30 cellular contexts compared by ENCODE assay signal in the genomic region with DNA sequence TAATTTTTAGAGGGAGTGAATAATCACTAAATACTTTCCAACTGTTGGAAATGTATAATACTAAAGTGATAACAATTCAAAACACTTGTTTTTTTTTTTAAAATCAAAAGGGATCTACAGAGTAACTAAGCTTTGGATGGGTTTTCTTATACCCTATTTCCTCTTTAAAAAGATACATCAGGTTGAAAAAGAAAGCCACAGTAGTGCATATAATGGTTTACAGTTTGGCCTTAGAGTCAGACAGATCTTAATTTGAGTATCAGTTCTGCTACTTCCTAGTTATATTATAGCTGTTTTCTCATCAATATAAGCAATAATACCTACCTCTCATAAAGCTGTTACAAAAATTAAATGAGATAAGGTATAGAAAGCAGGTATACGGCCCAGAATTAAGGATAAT. TPM values are rescaled to one million over a fixed set of nuclear protein-coding genes. Genes with fewer than 3 reads are reported as not detected.
DNase-seq lines count a peak whose midpoint lies in the region; ATAC-seq, FAIRE-seq and TF ChIP-seq lines count a peak whose summit lies in the region.
"Had no signal": no experiment of that assay in that cellular context is flagged by ENCODE, and none has a peak within 500 bp of the region (broad histone marks: within the 10 kb centered on the region; RNA-seq: fewer than 3 reads in every experiment).

No MANE protein-coding gene starts in this region.

- no peak for TF ChIP-seq RAD21 in GM12878 (IDR thresholded peaks at IDR 0.05; ENCODE audit: insufficient read depth, low read depth, low read length)

- CTCF ChIA-PET in GM12878 (lab: Yijun Ruan, JAX), result interaction anchor here (1.4 kb wide), 1 partner anchor 10 kb away, joined by 4 read pairs; no protein-coding TSS in a partner anchor
- CTCF ChIA-PET in activated CD8-positive, alpha-beta T cell treated with anti-CD3 and anti-CD28 coated beads for 36 hours (lab: Charles Lee), result interaction anchor here (1.0 kb wide), 1 partner anchor 10 kb away, joined by 4 read pairs; no protein-coding TSS in a partner anchor

- H3K27me3 ChIP-seq in BLaER1 treated with 17β-estradiol and CSF1 and Interleukin-3, amounts not matched to agents 10 nM and 100 nM, result no peaks in the 10 kb centered on the region
- no peaks in the 10 kb centered on the region for H3K27me3 ChIP-seq in GM12878 (replicated peaks in 1 of 2; ENCODE audit: control insufficient read depth in 2 of 2, insufficient read depth in 2 of 2, low read length in 1 of 2)
- H3K27me3 ChIP-seq: colonic mucosa, SJSA1 had no signal

- H3K27ac Mint-ChIP-seq in activated CD8-positive, alpha-beta T cell treated with anti-CD3 and anti-CD28 coated beads for 36 hours, result no peak overlapping the region
- H3K27ac Mint-ChIP-seq: activated T-cell treated with anti-CD3 and anti-CD28 coated beads, Interleukin-2, amount 50 U/mL, for 24 hours; nephron; WTC11 had no signal

- H3K36me3 ChIP-seq in BLaER1 treated with 17β-estradiol and CSF1 and Interleukin-3, amounts not matched to agents 10 nM and 100 nM, result peaks cover 52 to 70% (median 61%) of the 10 kb centered on the region in 11 experiments
- peaks cover 4 to 9% of the 10 kb centered on the region in 2 experiments; a peak in 2 of 4 replicates for H3K36me3 ChIP-seq in GM12878 (ENCODE audit: control insufficient read depth in 2 of 2, insufficient read depth in 2 of 2, low read length in 1 of 2)
- H3K36me3 ChIP-seq: colonic mucosa had no signal

- in situ Hi-C loops in GM12878 (cut with MboI), result no loop called here

- no peak for TF ChIP-seq EP300 in GM12878 (IDR thresholded peaks at IDR 0.05; ENCODE audit: borderline replicate concordance in 1 of 2, control insufficient read depth in 1 of 2, low read depth in 2 of 2, low read length in 2 of 2)

- H3K4me3 Mint-ChIP-seq in activated CD8-positive, alpha-beta T cell treated with anti-CD3 and anti-CD28 coated beads for 36 hours, result no peak overlapping the region
- H3K4me3 Mint-ChIP-seq: activated T-cell treated with anti-CD3 and anti-CD28 coated beads, Interleukin-2, amount 50 U/mL, for 24 hours; CD8-positive, alpha-beta T cell; nephron; WTC11 had no signal

- no peak for TF ChIP-seq CTCF in GM12878 (IDR thresholded peaks at IDR 0.05 in 2 of 3, conservative IDR thresholded peaks at IDR 0.05 in 1 of 3; ENCODE audit: control insufficient read depth in 2 of 3, extremely low read depth in 1 of 3, insufficient read depth in 1 of 3, low read depth in 3 of 3, low read length in 3 of 3)
- no peak for TF ChIP-seq CTCF in activated CD8-positive, alpha-beta T cell treated with anti-CD3 and anti-CD28 coated beads for 36 hours (IDR thresholded peaks at IDR 0.05)

- DNase-seq in GM12878 (ENCODE audit: low read depth, low spot score) (no peak), substantia nigra (lab: John Stamatoyannopoulos, UW) (no peak), UCSD-AML1 (lab: John Stamatoyannopoulos, UW; ENCODE audit: unreplicated experiment) (no peak), amniotic stem cell (lab: John Stamatoyannopoulos, UW) (no peak)
- DNase-seq in activated CD8-positive, alpha-beta T cell treated with anti-CD3 and anti-CD28 coated beads for 36 hours, result no peak
- DNase-seq: activated CD4-positive, alpha-beta T cell treated with anti-CD3 and anti-CD28 coated beads, Interleukin-2, amount 50 U/mL, for 1 hour; activated effector memory CD4-positive, alpha-beta T cell treated with anti-CD3 and anti-CD28 coated beads, Interleukin-2, amount 50 U/mL, for 16 hours; activated T-cell treated with anti-CD3 and anti-CD28 coated beads, Interleukin-2, amount 50 U/mL, for 24 hours; AML-193; CD8-positive, alpha-beta T cell; colonic mucosa; effector CD4-positive, alpha-beta T cell; glutamatergic neuron; HCEC 1CT; left colon; mucosa of descending colon; NCI-H1048; NCI-H187; NCI-H2171; NCI-H82; RPMI8226; stimulated activated naive CD4-positive, alpha-beta T cell treated with Interleukin-2 at 50 U/mL for 16 hours; T1000 had no signal

- no peaks in the 10 kb centered on the region for H3K9me3 Mint-ChIP-seq in activated CD8-positive, alpha-beta T cell treated with anti-CD3 and anti-CD28 coated beads for 36 hours
- H3K9me3 Mint-ChIP-seq: activated T-cell treated with anti-CD3 and anti-CD28 coated beads, Interleukin-2, amount 50 U/mL, for 24 hours; CD8-positive, alpha-beta T cell; nephron; WTC11 had no signal

- intact Hi-C loops in GM12878 (cut with micrococcal nuclease; ENCODE audit: unreplicated experiment), result no loop called here
- intact Hi-C loops in activated CD8-positive, alpha-beta T cell treated with anti-CD3 and anti-CD28 coated beads for 36 hours (cut with micrococcal nuclease), result no loop called here

- H3K4me1 ChIP-seq in BLaER1 treated with 17β-estradiol and CSF1 and Interleukin-3, amounts not matched to agents 10 nM and 100 nM, result peaks cover 39 to 76% (median 59%) of the 10 kb centered on the region in 10 experiments
- peaks cover 22% of the 10 kb centered on the region; the same call in 1 of the 2 replicates for H3K4me1 ChIP-seq in GM12878 (ENCODE audit: control insufficient read depth, insufficient read depth, low read length)
- H3K4me1 ChIP-seq: colonic mucosa, SJSA1 had no signal

- H3K79me2 ChIP-seq in GM12878 (ENCODE audit: control insufficient read depth, insufficient read depth, low read length), result peaks cover 2% of the 10 kb centered on the region

- POLR2A ChIA-PET in GM12878 (lab: Charles Lee), result interaction anchor here (0.6 to 1.8 kb wide), 3 partner anchors 11 to 1099 kb away, joined by 3 to 9 read pairs (median 3); no protein-coding TSS in a partner anchor
- POLR2A ChIA-PET in activated CD8-positive, alpha-beta T cell treated with anti-CD3 and anti-CD28 coated beads for 36 hours (lab: Charles Lee), result no interaction called here

- H3K27ac ChIP-seq in BLaER1 treated with 17β-estradiol and CSF1 and Interleukin-3, amounts not matched to agents 10 nM and 100 nM, result peak overlapping the region in 5 of 11 experiments; percentile 31 to 55 (median 38); a peak in 7 of 22 replicates
- H3K27ac ChIP-seq in GM12878 (ENCODE audit: control insufficient read depth, insufficient read depth), result peak overlapping the region; percentile 47
- H3K27ac ChIP-seq in substantia nigra (ENCODE audit: low read depth, low read length, poor library complexity, severe bottlenecking), result no peak overlapping the region
- H3K27ac ChIP-seq: colonic mucosa, SJSA1 had no signal

- BruUV-seq in GM12878 (replicated peaks; lab: Mats Ljungman, UMichigan), result no TSS peak

- H4K20me1 ChIP-seq in BLaER1 treated with 17β-estradiol and CSF1 and Interleukin-3, amounts not matched to agents 10 nM and 100 nM, result peaks cover 0 to 15% (median 0%) of the 10 kb centered on the region in 11 experiments; a peak in 4 of 22 replicates
- H4K20me1 ChIP-seq in GM12878 (ENCODE audit: control insufficient read depth, insufficient read depth), result no peaks in the 10 kb centered on the region

- no peaks in the 10 kb centered on the region for H3K27me3 Mint-ChIP-seq in activated CD8-positive, alpha-beta T cell treated with anti-CD3 and anti-CD28 coated beads for 36 hours
- H3K27me3 Mint-ChIP-seq: activated T-cell treated with anti-CD3 and anti-CD28 coated beads, Interleukin-2, amount 50 U/mL, for 24 hours had no signal

- peaks cover 20% of the 10 kb centered on the region for H3K4me1 Mint-ChIP-seq in activated CD8-positive, alpha-beta T cell treated with anti-CD3 and anti-CD28 coated beads for 36 hours (ENCODE audit: low read depth)
- H3K4me1 Mint-ChIP-seq: nephron, WTC11 had no signal

- no peak overlapping the region; a peak in 1 of 22 replicates for H3K9ac ChIP-seq in BLaER1 treated with 17β-estradiol and CSF1 and Interleukin-3, amounts not matched to agents 10 nM and 100 nM
- H3K9ac ChIP-seq in GM12878 (ENCODE audit: control insufficient read depth, insufficient read depth, low read length), result no peak overlapping the region

- H3K4me2 ChIP-seq in BLaER1 treated with 17β-estradiol and CSF1 and Interleukin-3, amounts not matched to agents 10 nM and 100 nM, result peak overlapping the region in 7 of 11 experiments; percentile 8 to 60 (median 52); a peak in 12 of 22 replicates
- H3K4me2 ChIP-seq in GM12878 (ENCODE audit: control insufficient read depth, insufficient read depth), result no peak overlapping the region; the same call in 1 of the 2 replicates

- no peak for FAIRE-seq in GM12878 (lab: Jason Lieb, UNC)
- FAIRE-seq: astrocyte had no signal

- H3K36me3 Mint-ChIP-seq in activated CD8-positive, alpha-beta T cell treated with anti-CD3 and anti-CD28 coated beads for 36 hours (ENCODE audit: low read depth), result peaks cover 28% of the 10 kb centered on the region

- H3K4me3 ChIP-seq in BLaER1 treated with 17β-estradiol and CSF1 and Interleukin-3, amounts not matched to agents 10 nM and 100 nM, result no peak overlapping the region
- no peak overlapping the region for H3K4me3 ChIP-seq in GM12878
- H3K4me3 ChIP-seq: colonic mucosa, mucosa of descending colon, SJSA1 had no signal

- ATAC-seq in GM18907 (IDR thresholded peaks at IDR 0.05; ENCODE audit: unreplicated experiment), result peak; percentile 37
- ATAC-seq in HG02870 (IDR thresholded peaks at IDR 0.05; ENCODE audit: unreplicated experiment), result peak; percentile 36
- peak; percentile 40 for ATAC-seq in GM12878
- ATAC-seq in activated CD8-positive, alpha-beta T cell treated with anti-CD3 and anti-CD28 coated beads for 36 hours, result no peak
- ATAC-seq: CD8-positive, alpha-beta T cell; left colon; mucosa of descending colon; WTC11 had no signal

- peaks cover 0 to 8% (median 0%) of the 10 kb centered on the region in 11 experiments; a peak in 5 of 22 replicates for H3K9me3 ChIP-seq in BLaER1 treated with 17β-estradiol and CSF1 and Interleukin-3, amounts not matched to agents 10 nM and 100 nM (replicated peaks in 1 of 11)
- no peaks in the 10 kb centered on the region for H3K9me3 ChIP-seq in GM12878 (replicated peaks; ENCODE audit: control insufficient read depth, insufficient read depth, low read length)
- H3K9me3 ChIP-seq: colonic mucosa, mucosa of descending colon, SJSA1 had no signal

- RAD21 ChIA-PET in GM12878 (lab: Charles Lee; ENCODE audit: unreplicated experiment), result interaction anchor here (2.0 kb wide), 1 partner anchor 26 kb away, joined by 13 read pairs; no protein-coding TSS in a partner anchor

- WGBS in GM12878 (ENCODE audit: insufficient coverage, insufficient replicate concordance, low lambda C conversion rate, missing lambda C conversion rate), result 100% methylated on average over 1 of the region's 1 CpG

- TF ChIP-seq POLR2A in GM12878 (IDR thresholded peaks at IDR 0.05; ENCODE audit: low read depth, low read length), result no peak

- SMC1A ChIA-PET in GM12878 (lab: Charles Lee; ENCODE audit: uncharacterized antibody, unreplicated experiment), result interaction anchor here (0.8 to 2.7 kb wide), 8 partner anchors 10 to 31 kb away, joined by 3 to 20 read pairs (median 3); no protein-coding TSS in a partner anchor

- H2AFZ ChIP-seq in GM12878 (ENCODE audit: control insufficient read depth, low read depth, low read length), result no peak overlapping the region

RNA-seq across cellular contexts. Expression of gene PSME4, which starts 28.5 kb away (rescaled TPM):
- total RNA-seq in GM12878 (2013; cell fraction: nucleolus; rRNA removed), result 210 and 220 TPM in 2 replicates
- total RNA-seq in GM12878 (2014; rRNA removed) (34.7 and 37.5 TPM in 2 replicates), GM12878 (2014; rRNA removed; fragmentation: Illumina TruSeq; extraction: Trizol) (34.6 and 41.6 TPM in 2 replicates), GM12878 (2021) (53.7 and 56.2 TPM in 2 replicates)
- polyA plus RNA-seq in GM12878 (2011; ENCODE audit: low read depth), result 36.7 TPM
- polyA plus RNA-seq in GM12878 (2011; rRNA removed) (37.2 and 45.8 TPM in 2 replicates), GM12878 (2014; fragmentation: Illumina TruSeq; extraction: Trizol) (51.9 and 66.1 TPM in 2 replicates), GM12878 (2014; fragmentation: Nextera tagmentation; extraction: Ambion mirVana) (10 to 100 TPM; 20.2 to 29.7 TPM), GM12878 (2014; rRNA removed) (24.0 and 26.6 TPM in 2 replicates), GM12878 (2016; fragmentation: Nextera tagmentation; extraction: Ambion mirVana) (10 to 100 TPM; 11.1 to 12.8 TPM)
- polyA plus RNA-seq in GM12878 (2011; cell fraction: cytosol; rRNA removed), result 21.5 and 29.3 TPM in 2 replicates
- polyA plus RNA-seq in GM12878 (2011; cell fraction: nucleus; rRNA removed), result 33.3 and 35.5 TPM in 2 replicates
- polyA plus RNA-seq in GM12878 (2012), result 32.0 and 32.1 TPM in 2 replicates
- 58.3 and 72.1 TPM in 2 replicates for polyA minus RNA-seq in GM12878 (2011; rRNA and poly(A)+ RNA removed)
- polyA minus RNA-seq in GM12878 (2011; cell fraction: cytosol; rRNA and poly(A)+ RNA removed), result 21.2 and 21.6 TPM in 2 replicates
- 32.4 and 45.4 TPM in 2 replicates for polyA minus RNA-seq in GM12878 (2011; cell fraction: nucleus; rRNA and poly(A)+ RNA removed)
- 10 to 100 TPM; 51.7 to 54.4 TPM for total RNA-seq in activated CD8-positive, alpha-beta T cell treated with anti-CD3 and anti-CD28 coated beads for 36 hours
